15 cellular contexts compared by ENCODE assay signal in genomic region chr15:74293021-74293810, GRCh38. TPM values are rescaled to one million over a fixed set of nuclear protein-coding genes. Genes with fewer than 3 reads are reported as not detected.
DNase-seq lines count a peak whose midpoint lies in the region; ATAC-seq and TF ChIP-seq lines count a peak whose summit lies in the region.
"Had no signal": no experiment of that assay in that cellular context is flagged by ENCODE, and none has a peak within 500 bp of the region (broad histone marks: within the 10 kb centered on the region; RNA-seq: fewer than 3 reads in every experiment).

No MANE protein-coding gene starts in this region.

- H3K9me3 ChIP-seq in BE2C (no peaks in the 10 kb centered on the region), neural cell (ENCODE audit: low read length) (no peaks in the 10 kb centered on the region), PC-3 (ENCODE audit: low read length) (no peaks in the 10 kb centered on the region)
- H3K9me3 ChIP-seq: Caco-2 had no signal

- CTCF ChIA-PET in PC-3 (lab: Charles Lee) = no interaction called here

- intact Hi-C loops in PC-3 (cut with micrococcal nuclease) = no loop called here

- H3K4me1 ChIP-seq in BE2C (peaks cover 74% of the 10 kb centered on the region), PC-3 (ENCODE audit: insufficient read depth, low read length) (no peaks in the 10 kb centered on the region)
- H3K4me1 ChIP-seq: Caco-2 had no signal

- DNase-seq in BE2C (peak; percentile 87), NCI-H82 (lab: John Stamatoyannopoulos, UW) (peak; percentile 57), HPDE6-E6E7 (ENCODE audit: extremely low spot score) (no peak), PC-3 (no peak)
- DNase-seq: ACHN; Caco-2; CD4-positive, alpha-beta T cell; GM23248; HCEC 1CT; IMR-90 had no signal

- H3K4me2 ChIP-seq in neural cell (ENCODE audit: low read length) (no peak overlapping the region), PC-3 (ENCODE audit: low read length) (no peak overlapping the region)

- H3K9ac ChIP-seq in neural cell (ENCODE audit: low read length) (peak overlapping the region; percentile 59), PC-3 (ENCODE audit: low read length) (no peak overlapping the region)
- H3K9ac ChIP-seq: GM23248 had no signal

- H2AFZ ChIP-seq in neural cell (ENCODE audit: low read depth, low read length) = no peak overlapping the region
- H2AFZ ChIP-seq in PC-3 (ENCODE audit: low read length) = no peak overlapping the region
- H2AFZ ChIP-seq: GM23248 had no signal

- H3K79me2 ChIP-seq in neural cell (replicated peaks; ENCODE audit: insufficient read depth, low read length) = no peaks in the 10 kb centered on the region
- no peaks in the 10 kb centered on the region for H3K79me2 ChIP-seq in PC-3 (ENCODE audit: low read length)

- no peak for TF ChIP-seq EP300 in neural cell (conservative IDR thresholded peaks at IDR 0.05; ENCODE audit: poor library complexity, severe bottlenecking)

- H3K36me3 ChIP-seq in BE2C = peaks cover 9% of the 10 kb centered on the region
- no peaks in the 10 kb centered on the region for H3K36me3 ChIP-seq in neural cell (ENCODE audit: insufficient read depth, low read length)
- H3K36me3 ChIP-seq in PC-3 (ENCODE audit: low read depth, low read length) = no peaks in the 10 kb centered on the region

- BruUV-seq in PC-3 (replicated peaks; lab: Mats Ljungman, UMichigan) = no TSS peak

- no peak overlapping the region for H3K4me3 ChIP-seq in BE2C (ENCODE audit: low read depth, low read length)
- H3K4me3 ChIP-seq in neural cell (ENCODE audit: low read length) = no peak overlapping the region
- H3K4me3 ChIP-seq in PC-3 (ENCODE audit: low read length) = no peak overlapping the region
- H3K4me3 ChIP-seq: GM23248 had no signal

- no peak for TF ChIP-seq RAD21 in neural cell (conservative IDR thresholded peaks at IDR 0.05)

- H3K9me2 ChIP-seq in neural cell (ENCODE audit: insufficient read depth, low read length) = no peaks in the 10 kb centered on the region
- H3K9me2 ChIP-seq in PC-3 (replicated peaks; ENCODE audit: low read length) = no peaks in the 10 kb centered on the region

- no peak; the same call in 2 of the 3 replicates for ATAC-seq in SK-N-SH treated with all-trans-retinoic acid at 6 μM for 48 hours
- ATAC-seq in PC-3 = no peak
- no peak for ATAC-seq in GM21737 (IDR thresholded peaks at IDR 0.05; ENCODE audit: unreplicated experiment)

- H3K27me3 ChIP-seq in BE2C (no peaks in the 10 kb centered on the region), neural cell (ENCODE audit: insufficient read depth, low read depth, low read length) (no peaks in the 10 kb centered on the region), PC-3 (ENCODE audit: low read length) (peaks cover 15% of the 10 kb centered on the region; the same call in 1 of the 2 replicates)

- H3K27ac ChIP-seq in neural cell (ENCODE audit: low read length) (peak overlapping the region; percentile 86), PC-3 (ENCODE audit: low read length) (no peak overlapping the region)
- H3K27ac ChIP-seq: C4-2B, GM23248, HL-60 had no signal

- H4K20me1 ChIP-seq in neural cell (ENCODE audit: insufficient read depth) = no peaks in the 10 kb centered on the region
- no peaks in the 10 kb centered on the region for H4K20me1 ChIP-seq in PC-3 (ENCODE audit: low read length)

- peaks cover 7% of the 10 kb centered on the region for H3F3A ChIP-seq in neural cell (ENCODE audit: insufficient read depth, low read length, poor library complexity, severe bottlenecking)
- no peaks in the 10 kb centered on the region for H3F3A ChIP-seq in PC-3 (ENCODE audit: low read length, unreplicated experiment)

- TF ChIP-seq CTCF in BE2C (IDR thresholded peaks at IDR 0.05; ENCODE audit: low read depth, low read length) = no peak
- TF ChIP-seq CTCF in neural cell (IDR thresholded peaks at IDR 0.05; ENCODE audit: poor library complexity, severe bottlenecking) = no peak
- TF ChIP-seq CTCF in PC-3 (conservative IDR thresholded peaks at IDR 0.05; ENCODE audit: low read depth, low read length) = no peak

- POLR2A ChIA-PET in PC-3 (lab: Charles Lee; ENCODE audit: unreplicated experiment) = no interaction called here

TF ChIP-seq in SK-N-SH treated with all-trans-retinoic acid at 6 μM for 48 hours, 23 proteins besides CTCF, POLR2A, EP300 and RAD21:
- TF ChIP-seq, protein P1, sequence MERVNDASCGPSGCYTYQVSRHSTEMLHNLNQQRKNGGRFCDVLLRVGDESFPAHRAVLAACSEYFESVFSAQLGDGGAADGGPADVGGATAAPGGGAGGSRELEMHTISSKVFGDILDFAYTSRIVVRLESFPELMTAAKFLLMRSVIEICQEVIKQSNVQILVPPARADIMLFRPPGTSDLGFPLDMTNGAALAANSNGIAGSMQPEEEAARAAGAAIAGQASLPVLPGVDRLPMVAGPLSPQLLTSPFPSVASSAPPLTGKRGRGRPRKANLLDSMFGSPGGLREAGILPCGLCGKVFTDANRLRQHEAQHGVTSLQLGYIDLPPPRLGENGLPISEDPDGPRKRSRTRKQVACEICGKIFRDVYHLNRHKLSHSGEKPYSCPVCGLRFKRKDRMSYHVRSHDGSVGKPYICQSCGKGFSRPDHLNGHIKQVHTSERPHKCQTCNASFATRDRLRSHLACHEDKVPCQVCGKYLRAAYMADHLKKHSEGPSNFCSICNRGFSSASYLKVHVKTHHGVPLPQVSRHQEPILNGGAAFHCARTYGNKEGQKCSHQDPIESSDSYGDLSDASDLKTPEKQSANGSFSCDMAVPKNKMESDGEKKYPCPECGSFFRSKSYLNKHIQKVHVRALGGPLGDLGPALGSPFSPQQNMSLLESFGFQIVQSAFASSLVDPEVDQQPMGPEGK (CRISPR knock-in tag; IDR thresholded peaks at IDR 0.05; ENCODE audit: borderline replicate concordance) = no peak
- TF ChIP-seq ZNF8 (CRISPR knock-in tag; IDR thresholded peaks at IDR 0.05) (no peak), TCF4 (CRISPR knock-in tag; IDR thresholded peaks at IDR 0.05; ENCODE audit: borderline replicate concordance) (peak; percentile 90), ZNF70 (CRISPR knock-in tag; IDR thresholded peaks at IDR 0.05) (peak; percentile 33; the same call in 1 of the 2 replicates)
TF ChIP-seq in SK-N-SH treated with all-trans-retinoic acid at 6 μM for 48 hours: peak in this region for 2.

TF ChIP-seq in neural cell, 6 proteins besides CTCF, POLR2A, EP300 and RAD21:
- no peak for TF ChIP-seq TAF1 (IDR thresholded peaks at IDR 0.05; ENCODE audit: low read depth)
- TF ChIP-seq SMC3 (conservative IDR thresholded peaks at IDR 0.05; ENCODE audit: poor library complexity) = no peak
- TF ChIP-seq, protein P2, sequence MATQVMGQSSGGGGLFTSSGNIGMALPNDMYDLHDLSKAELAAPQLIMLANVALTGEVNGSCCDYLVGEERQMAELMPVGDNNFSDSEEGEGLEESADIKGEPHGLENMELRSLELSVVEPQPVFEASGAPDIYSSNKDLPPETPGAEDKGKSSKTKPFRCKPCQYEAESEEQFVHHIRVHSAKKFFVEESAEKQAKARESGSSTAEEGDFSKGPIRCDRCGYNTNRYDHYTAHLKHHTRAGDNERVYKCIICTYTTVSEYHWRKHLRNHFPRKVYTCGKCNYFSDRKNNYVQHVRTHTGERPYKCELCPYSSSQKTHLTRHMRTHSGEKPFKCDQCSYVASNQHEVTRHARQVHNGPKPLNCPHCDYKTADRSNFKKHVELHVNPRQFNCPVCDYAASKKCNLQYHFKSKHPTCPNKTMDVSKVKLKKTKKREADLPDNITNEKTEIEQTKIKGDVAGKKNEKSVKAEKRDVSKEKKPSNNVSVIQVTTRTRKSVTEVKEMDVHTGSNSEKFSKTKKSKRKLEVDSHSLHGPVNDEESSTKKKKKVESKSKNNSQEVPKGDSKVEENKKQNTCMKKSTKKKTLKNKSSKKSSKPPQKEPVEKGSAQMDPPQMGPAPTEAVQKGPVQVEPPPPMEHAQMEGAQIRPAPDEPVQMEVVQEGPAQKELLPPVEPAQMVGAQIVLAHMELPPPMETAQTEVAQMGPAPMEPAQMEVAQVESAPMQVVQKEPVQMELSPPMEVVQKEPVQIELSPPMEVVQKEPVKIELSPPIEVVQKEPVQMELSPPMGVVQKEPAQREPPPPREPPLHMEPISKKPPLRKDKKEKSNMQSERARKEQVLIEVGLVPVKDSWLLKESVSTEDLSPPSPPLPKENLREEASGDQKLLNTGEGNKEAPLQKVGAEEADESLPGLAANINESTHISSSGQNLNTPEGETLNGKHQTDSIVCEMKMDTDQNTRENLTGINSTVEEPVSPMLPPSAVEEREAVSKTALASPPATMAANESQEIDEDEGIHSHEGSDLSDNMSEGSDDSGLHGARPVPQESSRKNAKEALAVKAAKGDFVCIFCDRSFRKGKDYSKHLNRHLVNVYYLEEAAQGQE (IDR thresholded peaks at IDR 0.05; ENCODE audit: borderline replicate concordance) = no peak
- TF ChIP-seq POLR2AphosphoS5 (IDR thresholded peaks at IDR 0.05) = no peak
TF ChIP-seq in neural cell: peak in this region for 0.

RNA-seq across cellular contexts. Expression of gene CCDC33, which starts 57.1 kb away (rescaled TPM):
- polyA plus RNA-seq in BE2C (2012; ENCODE audit: insufficient read depth, insufficient read length, low read depth) = 8.9 TPM
- 1.4 TPM in 2 replicates for polyA plus RNA-seq in neural cell
- 0.73 and 1.3 TPM in 2 replicates for polyA minus RNA-seq in neural cell
- total RNA-seq in PC-3 (2014; rRNA removed) = 0.77 TPM in 1 of 2 replicates, not detected in the other
- total RNA-seq: Caco-2; CD4-positive, alpha-beta T cell; GM23248; IMR-90 had no signal
- polyA plus RNA-seq: GM23248, IMR-90 had no signal

Comparison
In these comparisons a context has a peak if more than half of its experiments do, and no peak if none do; other contexts are left out.
1. DNase-seq: peak in BE2C (single experiment) and NCI-H82 (single experiment); none in HPDE6-E6E7 (single experiment) and PC-3 (single experiment).